ENCODE assay signal across 25 cellular contexts in genomic region chr1:67018574-67018973, GRCh38. TPM values are rescaled to one million over a fixed set of nuclear protein-coding genes. Genes with fewer than 3 reads are reported as not detected.
A peak's percentile ranks its signal among the peaks of the same experiment; 100 is the strongest.
DNase-seq lines count a peak whose midpoint lies in the region; ATAC-seq and TF ChIP-seq lines count a peak whose summit lies in the region.
"Had no signal": no experiment of that assay in that cellular context is flagged by ENCODE, and none has a peak within 500 bp of the region (broad histone marks: within the 10 kb centered on the region; RNA-seq: fewer than 3 reads in every experiment).

No MANE protein-coding gene starts in this region.

- H2AFZ ChIP-seq in smooth muscle cell (ENCODE audit: low read depth), result no peak overlapping the region

- H3K36me3 ChIP-seq in WERI-Rb-1 (peaks cover 11% of the 10 kb centered on the region), smooth muscle cell (ENCODE audit: low read depth) (no peaks in the 10 kb centered on the region)
- H3K36me3 ChIP-seq: BE2C had no signal

- DNase-seq in ELF-1 (ENCODE audit: low read depth, low spot score) (peak; percentile 33), WERI-Rb-1 (peak; percentile 48), iPS-NIHi11 (ENCODE audit: low spot score) (peak; percentile 30), smooth muscle cell (lab: John Stamatoyannopoulos, UW; ENCODE audit: unreplicated experiment) (no peak), COLO829 (ENCODE audit: low spot score) (no peak), medulla oblongata (ENCODE audit: extremely low spot score) (no peak)
- DNase-seq: activated CD4-positive, alpha-beta T cell treated with anti-CD3 and anti-CD28 coated beads, Interleukin-2, amount 50 U/mL, for 4 hours; activated CD8-positive, alpha-beta memory T cell treated with anti-CD3 and anti-CD28 coated beads, Interleukin-2, amount 50 U/mL, for 4 hours; BE2C; foreskin melanocyte; left ventricle myocardium superior; NCI-H1105 treated with DMSO at 0.1 percent for 48 hours; NCI-H2029; NCI-H446; PC-3; posterior cingulate gyrus; right lobe of liver; stimulated activated naive CD8-positive, alpha-beta T cell treated with anti-CD3 and anti-CD28 coated beads, Interleukin-15, amount 100 ng/mL, for 72 hours had no signal

- TF ChIP-seq CTCF in WERI-Rb-1 (IDR thresholded peaks at IDR 0.05; ENCODE audit: low read depth, low read length) (no peak), smooth muscle cell (IDR thresholded peaks at IDR 0.05; ENCODE audit: borderline replicate concordance, insufficient read depth, poor library complexity, severe bottlenecking) (no peak)

- H3K4me1 ChIP-seq in smooth muscle cell (ENCODE audit: low read depth), result peaks cover 35% of the 10 kb centered on the region
- H3K4me1 ChIP-seq: HAP-1 had no signal

- no peak overlapping the region for H3K4me3 ChIP-seq in WERI-Rb-1 (ENCODE audit: low read depth, low read length)
- H3K4me3 ChIP-seq in smooth muscle cell, result no peak overlapping the region
- H3K4me3 ChIP-seq: HAP-1, right lobe of liver had no signal

- H3K4me2 ChIP-seq in smooth muscle cell, result peak overlapping the region; percentile 67

- no peaks in the 10 kb centered on the region for H4K20me1 ChIP-seq in smooth muscle cell (ENCODE audit: low read depth)

- H3K9me3 ChIP-seq in WERI-Rb-1 (ENCODE audit: severe bottlenecking) (no peaks in the 10 kb centered on the region), smooth muscle cell (replicated peaks; ENCODE audit: low read depth) (no peaks in the 10 kb centered on the region)
- H3K9me3 ChIP-seq: BE2C, HAP-1, right lobe of liver had no signal

- peaks cover 18% of the 10 kb centered on the region for H3K79me2 ChIP-seq in smooth muscle cell (ENCODE audit: low read depth)

- peaks cover 47% of the 10 kb centered on the region for H3F3A ChIP-seq in smooth muscle cell (ENCODE audit: low read depth)

- H3K27me3 ChIP-seq in WERI-Rb-1 (ENCODE audit: insufficient read depth, low read depth, severe bottlenecking) (no peaks in the 10 kb centered on the region), smooth muscle cell (ENCODE audit: low read depth) (no peaks in the 10 kb centered on the region)
- H3K27me3 ChIP-seq: BE2C, right lobe of liver had no signal

- peak overlapping the region; percentile 52 for H3K9ac ChIP-seq in smooth muscle cell (ENCODE audit: low read depth)

- no peak for ATAC-seq in GM19324 (IDR thresholded peaks at IDR 0.05; ENCODE audit: low FRiP score, unreplicated experiment)
- ATAC-seq in HG03439 (IDR thresholded peaks at IDR 0.05; ENCODE audit: unreplicated experiment), result no peak
- ATAC-seq: activated T-helper 17 cell treated with anti-CD3 and anti-CD28 coated beads, Interleukin-2, amount 50 U/mL, for 72 hours; esophagus mucosa; left ventricle myocardium superior; PC-3; right lobe of liver; Right ventricle myocardium inferior; stimulated activated naive CD8-positive, alpha-beta T cell treated with anti-CD3 and anti-CD28 coated beads, Interleukin-15, amount 100 ng/mL, for 72 hours had no signal

- 15% methylated on average over 2 of the region's 2 CpGs for WGBS in smooth muscle cell (ENCODE audit: low lambda C conversion rate)

- H3K27ac ChIP-seq in WERI-Rb-1 (no peak overlapping the region), smooth muscle cell (ENCODE audit: low read depth) (peak overlapping the region; percentile 90)
- H3K27ac ChIP-seq: right lobe of liver, VCaP had no signal

RNA-seq across cellular contexts. Expression of gene SLC35D1, which starts 35.4 kb away (rescaled TPM):
- 28.2 and 29.9 TPM in 2 replicates for total RNA-seq in smooth muscle cell
- 8.6 and 13.3 TPM in 2 replicates for polyA plus RNA-seq in smooth muscle cell

Comparison
In these comparisons a context has a peak if more than half of its experiments do, and no peak if none do; other contexts are left out.
1. DNase-seq: peak in ELF-1 (single experiment), WERI-Rb-1 (single experiment) and iPS-NIHi11 (single experiment); none in smooth muscle cell (single experiment), COLO829 (single experiment) and medulla oblongata (single experiment).